Comparison of ENCODE assay signal across 1 cellular context in the genomic region with DNA sequence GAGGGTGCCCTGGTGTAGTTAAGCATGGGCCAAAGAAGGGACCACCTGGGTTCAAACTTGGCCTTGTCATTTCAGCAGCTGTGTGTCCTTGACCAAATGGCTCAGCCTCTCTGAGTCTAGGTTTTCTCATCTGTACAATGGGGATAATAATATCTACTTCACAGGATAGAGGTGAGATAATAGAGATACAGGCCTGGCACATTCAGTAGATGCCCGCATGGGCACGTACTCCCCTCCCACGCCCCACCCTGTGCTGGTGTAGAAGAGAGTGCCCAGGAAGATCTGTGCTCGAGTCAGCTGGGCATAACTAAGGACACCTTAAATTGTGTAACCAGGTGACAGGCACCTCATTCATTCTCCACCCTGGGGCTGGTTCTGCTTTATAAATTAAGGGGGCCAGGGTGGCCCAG.
TF ChIP-seq lines count a peak whose summit lies in the region.

No MANE protein-coding gene starts in this region.

TF ChIP-seq in SK-N-SH, 30 proteins besides CTCF, POLR2A, EP300 and RAD21 (continued from another document):
- TF ChIP-seq, protein P1, sequence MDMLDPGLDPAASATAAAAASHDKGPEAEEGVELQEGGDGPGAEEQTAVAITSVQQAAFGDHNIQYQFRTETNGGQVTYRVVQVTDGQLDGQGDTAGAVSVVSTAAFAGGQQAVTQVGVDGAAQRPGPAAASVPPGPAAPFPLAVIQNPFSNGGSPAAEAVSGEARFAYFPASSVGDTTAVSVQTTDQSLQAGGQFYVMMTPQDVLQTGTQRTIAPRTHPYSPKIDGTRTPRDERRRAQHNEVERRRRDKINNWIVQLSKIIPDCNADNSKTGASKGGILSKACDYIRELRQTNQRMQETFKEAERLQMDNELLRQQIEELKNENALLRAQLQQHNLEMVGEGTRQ (IDR thresholded peaks at IDR 0.05; ENCODE audit: borderline replicate concordance, low read depth, low read length) = no peak
